8 cellular contexts compared by ENCODE assay signal in the genomic region with DNA sequence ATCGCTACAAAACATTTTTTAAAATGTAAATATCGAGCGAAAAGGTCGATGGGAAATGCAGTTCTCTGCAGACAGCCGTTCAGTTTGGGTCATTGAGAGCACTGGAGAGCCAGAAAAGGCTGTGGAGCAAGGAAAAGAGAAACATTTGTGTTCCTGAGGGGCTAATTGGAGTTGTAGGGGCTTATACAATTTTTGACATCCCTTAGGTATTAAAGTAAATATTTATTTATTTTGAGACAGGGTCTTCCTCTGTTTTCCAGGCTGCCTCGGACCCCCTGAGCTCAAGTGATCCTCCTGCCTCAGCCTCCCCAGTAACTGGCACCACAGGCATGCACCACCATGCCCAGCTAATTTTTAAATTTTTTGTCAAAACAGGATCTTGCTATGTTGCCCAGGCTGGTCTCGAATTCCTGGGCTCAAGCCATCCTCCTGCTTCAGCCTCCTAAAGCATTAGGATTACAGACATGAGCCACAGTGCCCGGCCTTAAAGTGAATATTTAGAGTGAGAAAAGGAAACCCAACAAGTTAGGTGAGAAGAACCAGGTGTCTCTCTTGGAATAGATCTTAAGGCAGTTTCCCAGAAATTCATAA. TPM values are rescaled to one million over a fixed set of nuclear protein-coding genes. Genes with fewer than 3 reads are reported as not detected.
DNase-seq lines count a peak whose midpoint lies in the region; ATAC-seq, FAIRE-seq and TF ChIP-seq lines count a peak whose summit lies in the region.

No MANE protein-coding gene starts in this region.

- peaks cover 6% of the 10 kb centered on the region; the same call in 1 of the 2 replicates for H3F3A ChIP-seq in Loucy (ENCODE audit: low read depth)
- H3F3A ChIP-seq in neural cell (ENCODE audit: insufficient read depth, low read length, poor library complexity, severe bottlenecking): no peaks in the 10 kb centered on the region

- DNase-seq in GM13977 (ENCODE audit: low spot score) (peak; percentile 53), urothelium cell line (ENCODE audit: low spot score) (no peak), NCI-H1105 treated with DMSO at 0.1 percent for 48 hours (lab: John Stamatoyannopoulos, UW) (no peak)

- H3K9ac ChIP-seq in Loucy (ENCODE audit: low read depth, low read length, poor library complexity, severe bottlenecking) (peak overlapping the region; percentile 73), neural cell (ENCODE audit: low read length) (peak overlapping the region; percentile 65)

- H3K9me3 ChIP-seq in Loucy (ENCODE audit: insufficient read depth, low read depth, low read length) (no peaks in the 10 kb centered on the region), neural cell (ENCODE audit: low read length) (no peaks in the 10 kb centered on the region)

- H3K9me2 ChIP-seq in Loucy (replicated peaks; ENCODE audit: low read depth, low read length) (no peaks in the 10 kb centered on the region), neural cell (ENCODE audit: insufficient read depth, low read length) (no peaks in the 10 kb centered on the region)

- in situ Hi-C loops in GM13977 (cut with MboI; ENCODE audit: low pct_unique_long_range_greater_than_20kb, low sequenced_read_pairs, unreplicated experiment): no loop called here

- FAIRE-seq in urothelium cell line (lab: Jason Lieb, UNC): no peak

- peak overlapping the region; percentile 76 for H3K4me3 ChIP-seq in Loucy (ENCODE audit: low read length, poor library complexity, severe bottlenecking)
- H3K4me3 ChIP-seq in neural cell (ENCODE audit: low read length): peak overlapping the region; percentile 75

- H3K27me3 ChIP-seq in Loucy (ENCODE audit: insufficient read depth, low read length, poor library complexity, severe bottlenecking) (no peaks in the 10 kb centered on the region), neural cell (ENCODE audit: insufficient read depth, low read depth, low read length) (peaks cover 32% of the 10 kb centered on the region)

- no peaks in the 10 kb centered on the region for H4K20me1 ChIP-seq in Loucy (ENCODE audit: insufficient read depth, low read length, poor library complexity, severe bottlenecking)
- no peaks in the 10 kb centered on the region for H4K20me1 ChIP-seq in neural cell (ENCODE audit: insufficient read depth)

- TF ChIP-seq CTCF in GM13977 (IDR thresholded peaks at IDR 0.05; ENCODE audit: extremely low read depth, insufficient read depth, missing control alignments): no peak
- TF ChIP-seq CTCF in Loucy (conservative IDR thresholded peaks at IDR 0.05; ENCODE audit: low read length): no peak
- TF ChIP-seq CTCF in neural cell (IDR thresholded peaks at IDR 0.05; ENCODE audit: poor library complexity, severe bottlenecking): no peak

- H3K36me3 ChIP-seq in Loucy (ENCODE audit: insufficient read depth, low read length): no peaks in the 10 kb centered on the region
- H3K36me3 ChIP-seq in neural cell (ENCODE audit: insufficient read depth, low read length): no peaks in the 10 kb centered on the region

- TF ChIP-seq RAD21 in neural cell (conservative IDR thresholded peaks at IDR 0.05): no peak

- peaks cover 43% of the 10 kb centered on the region for H3K4me1 ChIP-seq in Loucy (ENCODE audit: insufficient read depth, low read length, poor library complexity, severe bottlenecking)

- ATAC-seq in GM21390 (IDR thresholded peaks at IDR 0.05; ENCODE audit: unreplicated experiment) (no peak), HG03521 (IDR thresholded peaks at IDR 0.05; ENCODE audit: unreplicated experiment) (no peak)

- peak overlapping the region; percentile 89 for H3K27ac ChIP-seq in cingulate gyrus (ENCODE audit: low read depth, low read length)
- H3K27ac ChIP-seq in neural cell (ENCODE audit: low read length): peak overlapping the region; percentile 57

- H3K4me2 ChIP-seq in Loucy (ENCODE audit: low read depth, low read length, poor library complexity, severe bottlenecking): peak overlapping the region; percentile 89
- peak overlapping the region; percentile 39 for H3K4me2 ChIP-seq in neural cell (ENCODE audit: low read length)

- H2AFZ ChIP-seq in Loucy (ENCODE audit: low read length) (peak overlapping the region; percentile 81), neural cell (ENCODE audit: low read depth, low read length) (peak overlapping the region; percentile 60)

- H3K79me2 ChIP-seq in Loucy (ENCODE audit: insufficient read depth, low read length) (peaks cover 55% of the 10 kb centered on the region), neural cell (replicated peaks; ENCODE audit: insufficient read depth, low read length) (no peaks in the 10 kb centered on the region)

- TF ChIP-seq EP300 in neural cell (conservative IDR thresholded peaks at IDR 0.05; ENCODE audit: poor library complexity, severe bottlenecking): no peak

TF ChIP-seq in neural cell, 6 proteins besides CTCF, POLR2A, EP300 and RAD21:
- TF ChIP-seq MXI1 (conservative IDR thresholded peaks at IDR 0.05; ENCODE audit: poor library complexity, severe bottlenecking): no peak
- TF ChIP-seq, protein P1, sequence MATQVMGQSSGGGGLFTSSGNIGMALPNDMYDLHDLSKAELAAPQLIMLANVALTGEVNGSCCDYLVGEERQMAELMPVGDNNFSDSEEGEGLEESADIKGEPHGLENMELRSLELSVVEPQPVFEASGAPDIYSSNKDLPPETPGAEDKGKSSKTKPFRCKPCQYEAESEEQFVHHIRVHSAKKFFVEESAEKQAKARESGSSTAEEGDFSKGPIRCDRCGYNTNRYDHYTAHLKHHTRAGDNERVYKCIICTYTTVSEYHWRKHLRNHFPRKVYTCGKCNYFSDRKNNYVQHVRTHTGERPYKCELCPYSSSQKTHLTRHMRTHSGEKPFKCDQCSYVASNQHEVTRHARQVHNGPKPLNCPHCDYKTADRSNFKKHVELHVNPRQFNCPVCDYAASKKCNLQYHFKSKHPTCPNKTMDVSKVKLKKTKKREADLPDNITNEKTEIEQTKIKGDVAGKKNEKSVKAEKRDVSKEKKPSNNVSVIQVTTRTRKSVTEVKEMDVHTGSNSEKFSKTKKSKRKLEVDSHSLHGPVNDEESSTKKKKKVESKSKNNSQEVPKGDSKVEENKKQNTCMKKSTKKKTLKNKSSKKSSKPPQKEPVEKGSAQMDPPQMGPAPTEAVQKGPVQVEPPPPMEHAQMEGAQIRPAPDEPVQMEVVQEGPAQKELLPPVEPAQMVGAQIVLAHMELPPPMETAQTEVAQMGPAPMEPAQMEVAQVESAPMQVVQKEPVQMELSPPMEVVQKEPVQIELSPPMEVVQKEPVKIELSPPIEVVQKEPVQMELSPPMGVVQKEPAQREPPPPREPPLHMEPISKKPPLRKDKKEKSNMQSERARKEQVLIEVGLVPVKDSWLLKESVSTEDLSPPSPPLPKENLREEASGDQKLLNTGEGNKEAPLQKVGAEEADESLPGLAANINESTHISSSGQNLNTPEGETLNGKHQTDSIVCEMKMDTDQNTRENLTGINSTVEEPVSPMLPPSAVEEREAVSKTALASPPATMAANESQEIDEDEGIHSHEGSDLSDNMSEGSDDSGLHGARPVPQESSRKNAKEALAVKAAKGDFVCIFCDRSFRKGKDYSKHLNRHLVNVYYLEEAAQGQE (IDR thresholded peaks at IDR 0.05; ENCODE audit: borderline replicate concordance): no peak
- TF ChIP-seq EZH2 (IDR thresholded peaks at IDR 0.05; ENCODE audit: borderline replicate concordance, insufficient read depth, low read length, poor library complexity, severe bottlenecking): no peak
- no peak for TF ChIP-seq TAF1 (IDR thresholded peaks at IDR 0.05; ENCODE audit: low read depth)
- no peak for TF ChIP-seq POLR2AphosphoS5 (IDR thresholded peaks at IDR 0.05)
- no peak for TF ChIP-seq SMC3 (conservative IDR thresholded peaks at IDR 0.05; ENCODE audit: poor library complexity)

RNA-seq across cellular contexts. Expression of a gene that starts 0.8 kb away (rescaled TPM):
- 84.0 and 105 TPM in 2 replicates for polyA plus RNA-seq in neural cell
- 39.7 and 43.6 TPM in 2 replicates for polyA minus RNA-seq in neural cell

RNA-seq across cellular contexts. Expression of a gene that starts 3.1 kb away (rescaled TPM):
- not detected in 2 replicates for polyA plus RNA-seq in neural cell
- polyA minus RNA-seq in neural cell: not detected in 2 replicates

RNA-seq across cellular contexts. Expression of a gene that starts 12.5 kb away (rescaled TPM):
- polyA plus RNA-seq in neural cell: not detected in 2 replicates
- not detected in 2 replicates for polyA minus RNA-seq in neural cell

RNA-seq across cellular contexts. Expression of a gene that starts 19.1 kb away (rescaled TPM):
- 16.0 and 17.1 TPM in 2 replicates for polyA plus RNA-seq in neural cell
- polyA minus RNA-seq in neural cell: 17.3 and 22.6 TPM in 2 replicates

RNA-seq across cellular contexts. Expression of a gene that starts 52.2 kb away (rescaled TPM):
- polyA plus RNA-seq in neural cell: 236 and 378 TPM in 2 replicates
- polyA minus RNA-seq in neural cell: 121 and 122 TPM in 2 replicates
